Comparison of ENCODE assay signal across 17 cellular contexts in genomic region chr16:50428116-50428515, GRCh38.
"Had no signal": no experiment of that assay in that cellular context is flagged by ENCODE, and none has a peak within 500 bp of the region (broad histone marks: within the 10 kb centered on the region; RNA-seq: fewer than 3 reads in every experiment).

No MANE protein-coding gene starts in this region.

- H3K4me3 ChIP-seq: gastroesophageal sphincter, heart left ventricle, pancreas, sigmoid colon, testis, upper lobe of left lung had no signal

- H3K4me3 Mint-ChIP-seq: activated naive CD4-positive, alpha-beta T cell treated with anti-CD3 and anti-CD28 coated beads, Interleukin-2, amount 50 U/mL, for 24 hours; activated T-cell treated with anti-CD3 and anti-CD28 coated beads, Interleukin-2, amount 50 U/mL, for 72 hours; endodermal cell; naive thymus-derived CD8-positive, alpha-beta T cell; stimulated activated effector memory CD8-positive, alpha-beta T cell treated with anti-CD3 and anti-CD28 coated beads, Interleukin-12 subunit alpha, Interleukin-12 subunit beta, amount 100 ng/mL, for 72 hours; T-helper 2 cell treated with Interferon-gamma antibody and Interleukin-4, amounts not matched to agents 5 μg/mL and 100 μg/mL, for 36 hours had no signal

- DNase-seq: activated CD4-positive, alpha-beta T cell treated with anti-CD3 and anti-CD28 coated beads, Interleukin-2, amount 50 U/mL, for 4 hours; activated effector memory CD4-positive, alpha-beta T cell treated with anti-CD3 and anti-CD28 coated beads, Interleukin-2, amount 50 U/mL, for 16 hours; activated T-cell treated with anti-CD3 and anti-CD28 coated beads, Interleukin-2, amount 50 U/mL, for 72 hours; endodermal cell; heart left ventricle; kidney glomerular epithelial cell; left ventricle myocardium superior; naive thymus-derived CD8-positive, alpha-beta T cell; pancreas; sigmoid colon; stimulated activated CD4-positive, alpha-beta T cell treated with anti-CD3 and anti-CD28 coated beads, Interleukin-4, amount 100 ng/mL, for 24 hours; testis; upper lobe of left lung had no signal

- H3K27ac ChIP-seq: gastroesophageal sphincter, heart left ventricle, pancreas, sigmoid colon, testis, upper lobe of left lung had no signal

- ATAC-seq: activated T-cell treated with anti-CD3 and anti-CD28 coated beads, Interleukin-2, amount 50 U/mL, for 72 hours; gastroesophageal sphincter; heart left ventricle; left ventricle myocardium superior; naive thymus-derived CD8-positive, alpha-beta T cell; pancreas; stimulated activated effector memory CD8-positive, alpha-beta T cell treated with anti-CD3 and anti-CD28 coated beads, Interleukin-12 subunit alpha, Interleukin-12 subunit beta, amount 100 ng/mL, for 72 hours had no signal

- H3K36me3 Mint-ChIP-seq: stimulated activated effector memory CD8-positive, alpha-beta T cell treated with anti-CD3 and anti-CD28 coated beads, Interleukin-12 subunit alpha, Interleukin-12 subunit beta, amount 100 ng/mL, for 72 hours had no signal

- H3K27ac Mint-ChIP-seq: activated naive CD4-positive, alpha-beta T cell treated with anti-CD3 and anti-CD28 coated beads, Interleukin-2, amount 50 U/mL, for 24 hours; activated T-cell treated with anti-CD3 and anti-CD28 coated beads, Interleukin-2, amount 50 U/mL, for 72 hours; endodermal cell; naive thymus-derived CD8-positive, alpha-beta T cell; stimulated activated effector memory CD8-positive, alpha-beta T cell treated with anti-CD3 and anti-CD28 coated beads, Interleukin-12 subunit alpha, Interleukin-12 subunit beta, amount 100 ng/mL, for 72 hours; T-helper 2 cell treated with Interferon-gamma antibody and Interleukin-4, amounts not matched to agents 5 μg/mL and 100 μg/mL, for 36 hours had no signal

- H3K27me3 ChIP-seq: gastroesophageal sphincter, pancreas, sigmoid colon, testis, upper lobe of left lung had no signal

- H3K9me3 ChIP-seq: gastroesophageal sphincter, heart left ventricle, pancreas, sigmoid colon, testis, upper lobe of left lung had no signal

- H3K4me1 Mint-ChIP-seq: activated naive CD4-positive, alpha-beta T cell treated with anti-CD3 and anti-CD28 coated beads, Interleukin-2, amount 50 U/mL, for 24 hours; endodermal cell; stimulated activated effector memory CD8-positive, alpha-beta T cell treated with anti-CD3 and anti-CD28 coated beads, Interleukin-12 subunit alpha, Interleukin-12 subunit beta, amount 100 ng/mL, for 72 hours had no signal

- H3K36me3 ChIP-seq: gastroesophageal sphincter, heart left ventricle, pancreas, sigmoid colon, upper lobe of left lung had no signal

- H3K4me1 ChIP-seq: gastroesophageal sphincter, heart left ventricle, pancreas, sigmoid colon, testis, upper lobe of left lung had no signal

- H3K9me3 Mint-ChIP-seq: activated naive CD4-positive, alpha-beta T cell treated with anti-CD3 and anti-CD28 coated beads, Interleukin-2, amount 50 U/mL, for 24 hours; activated T-cell treated with anti-CD3 and anti-CD28 coated beads, Interleukin-2, amount 50 U/mL, for 72 hours; endodermal cell; stimulated activated effector memory CD8-positive, alpha-beta T cell treated with anti-CD3 and anti-CD28 coated beads, Interleukin-12 subunit alpha, Interleukin-12 subunit beta, amount 100 ng/mL, for 72 hours; T-helper 2 cell treated with Interferon-gamma antibody and Interleukin-4, amounts not matched to agents 5 μg/mL and 100 μg/mL, for 36 hours had no signal
